Comparison of ENCODE assay signal across 27 cellular contexts in the genomic region with DNA sequence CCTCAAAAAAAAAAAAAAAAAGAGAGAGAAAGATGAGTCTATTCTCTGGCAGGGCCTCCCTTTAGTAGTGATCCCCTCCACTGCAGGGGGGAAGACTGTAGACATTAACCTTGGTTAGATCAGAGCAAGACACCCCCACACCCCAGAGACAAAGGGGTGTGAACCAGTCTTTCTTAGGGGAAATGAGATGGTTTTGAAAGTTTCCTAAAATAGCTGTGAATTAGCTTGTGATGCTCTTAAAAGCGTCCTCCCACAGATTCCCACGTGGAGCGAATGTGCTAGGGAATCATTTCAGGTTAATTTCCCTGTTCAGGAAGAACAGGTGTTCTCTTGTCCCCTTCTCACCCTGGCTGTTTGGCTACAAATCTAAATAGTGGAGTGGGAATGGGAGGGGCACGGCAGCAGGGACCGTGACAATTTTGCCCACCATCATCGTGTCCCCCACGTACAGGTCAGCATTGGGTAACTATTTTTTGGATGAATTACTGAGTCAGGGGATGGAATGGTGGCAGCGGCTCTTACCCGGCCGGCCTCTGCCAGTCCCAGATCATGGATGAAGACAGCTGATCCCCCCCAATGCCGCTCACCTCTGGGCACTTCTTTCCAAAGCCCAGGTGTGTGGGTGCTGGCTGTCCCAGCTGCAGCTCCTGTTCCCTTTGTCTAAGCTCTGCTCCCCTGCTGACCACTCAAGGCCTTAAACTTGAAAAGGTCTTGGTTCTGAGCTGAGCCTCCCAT.
DNase-seq lines count a peak whose midpoint lies in the region; ATAC-seq, FAIRE-seq and TF ChIP-seq lines count a peak whose summit lies in the region.
"Had no signal": no experiment of that assay in that cellular context is flagged by ENCODE, and none has a peak within 500 bp of the region (broad histone marks: within the 10 kb centered on the region; RNA-seq: fewer than 3 reads in every experiment).

No MANE protein-coding gene starts in this region.

- H2BK15ac ChIP-seq in mesendoderm (replicated peaks; ENCODE audit: low read depth), result no peak overlapping the region

- H3K9me3 Mint-ChIP-seq in MCF 10A (ENCODE audit: unreplicated experiment), result no peaks in the 10 kb centered on the region
- H3K9me3 Mint-ChIP-seq in stimulated activated effector memory CD8-positive, alpha-beta T cell treated with anti-CD3 and anti-CD28 coated beads, Interleukin-12 subunit alpha, Interleukin-12 subunit beta, amount 100 ng/mL, for 72 hours, result no peaks in the 10 kb centered on the region
- H3K9me3 Mint-ChIP-seq: activated CD4-positive, alpha-beta T cell treated with anti-CD3 and anti-CD28 coated beads, Interleukin-2, amount 10 ng/mL, durations not matched to agents 7 days and 5 days; stimulated activated memory B cell treated with anti-CD40 and anti-IgM and Interleukin-4, amounts not matched to agents 10 μg/mL and 1 μg/mL and 100 μg/mL, for 72 hours had no signal

- peak; percentile 6 for ATAC-seq in stimulated activated effector memory CD8-positive, alpha-beta T cell treated with anti-CD3 and anti-CD28 coated beads, Interleukin-12 subunit alpha, Interleukin-12 subunit beta, amount 100 ng/mL, for 72 hours
- ATAC-seq: psoas muscle, upper lobe of right lung had no signal

- H4K8ac ChIP-seq in mesendoderm (ENCODE audit: low read depth, low read length), result no peak overlapping the region

- no peak overlapping the region for H4K5ac ChIP-seq in mesendoderm (ENCODE audit: low read length)

- no peaks in the 10 kb centered on the region for H3K36me3 Mint-ChIP-seq in MCF 10A (ENCODE audit: insufficient read depth, unreplicated experiment)
- H3K36me3 Mint-ChIP-seq in stimulated activated effector memory CD8-positive, alpha-beta T cell treated with anti-CD3 and anti-CD28 coated beads, Interleukin-12 subunit alpha, Interleukin-12 subunit beta, amount 100 ng/mL, for 72 hours, result no peaks in the 10 kb centered on the region
- H3K36me3 Mint-ChIP-seq: brain; stimulated activated memory B cell treated with anti-CD40 and anti-IgM and Interleukin-4, amounts not matched to agents 10 μg/mL and 1 μg/mL and 100 μg/mL, for 72 hours had no signal

- no peak for FAIRE-seq in GM12891 (lab: Jason Lieb, UNC)
- FAIRE-seq: RCC 7860 had no signal

- no peak overlapping the region for H2BK120ac ChIP-seq in mesendoderm (ENCODE audit: low read depth, low read length)

- in situ Hi-C loops in GM13976 (cut with MboI; ENCODE audit: low sequenced_read_pairs, unreplicated experiment), result no loop called here

- no peak overlapping the region for H3K4me2 ChIP-seq in mesendoderm (ENCODE audit: low read length)

- H3K56ac ChIP-seq in mesendoderm (ENCODE audit: low read length), result no peak overlapping the region

- no peaks in the 10 kb centered on the region for H3K27me3 Mint-ChIP-seq in MCF 10A (ENCODE audit: insufficient read depth, unreplicated experiment)

- H3K4me3 ChIP-seq in mesendoderm (ENCODE audit: low read length), result no peak overlapping the region
- H3K4me3 ChIP-seq: psoas muscle, SJCRH30, upper lobe of right lung had no signal

- no peak for TF ChIP-seq POLR2A in GM12891 (IDR thresholded peaks at IDR 0.05; ENCODE audit: low read depth, low read length)

- H3K4me1 ChIP-seq in mesendoderm (ENCODE audit: control insufficient read depth, low read depth, low read length), result no peaks in the 10 kb centered on the region
- H3K4me1 ChIP-seq: BE2C, psoas muscle, SJCRH30 had no signal

- no peaks in the 10 kb centered on the region for H3K79me1 ChIP-seq in mesendoderm (ENCODE audit: low read length)

- WGBS in mesendoderm (ENCODE audit: extremely low coverage, insufficient coverage, low lambda C conversion rate), result no CpG with 5 or more reads among the region's 11 CpGs

- POLR2A ChIA-PET in MCF 10A (lab: Yijun Ruan, JAX), result interaction anchor here (0.7 kb wide), 1 partner anchor 11 kb away, joined by 3 read pairs; no protein-coding TSS in a partner anchor

- TF ChIP-seq CTCF in GM13976 (IDR thresholded peaks at IDR 0.05; ENCODE audit: borderline replicate concordance, control extremely low read depth, extremely low read depth, insufficient read depth, missing control alignments), result no peak
- no peak for TF ChIP-seq CTCF in MCF 10A (IDR thresholded peaks at IDR 0.05; ENCODE audit: unreplicated experiment)

- no peak overlapping the region for H3K9ac ChIP-seq in mesendoderm (ENCODE audit: low read length)

- DNase-seq in GM13976 (ENCODE audit: low spot score), result peak; percentile 55
- DNase-seq in MCF 10A (ENCODE audit: unreplicated experiment), result no peak
- no peak for DNase-seq in mesendoderm
- no peak for DNase-seq in stimulated activated effector memory CD8-positive, alpha-beta T cell treated with anti-CD3 and anti-CD28 coated beads, Interleukin-12 subunit alpha, Interleukin-12 subunit beta, amount 100 ng/mL, for 72 hours (ENCODE audit: low spot score in 2 of 2)
- no peak for DNase-seq in NCI-H1930 (lab: John Stamatoyannopoulos, UW)
- DNase-seq in GM12891 (ENCODE audit: insufficient read length, low spot score), result no peak
- no peak for DNase-seq in ureter (ENCODE audit: low spot score)
- DNase-seq: activated CD4-positive, alpha-beta T cell treated with anti-CD3 and anti-CD28 coated beads, Interleukin-2, amount 10 ng/mL, durations not matched to agents 7 days and 5 days; amniotic stem cell; BE2C; DMS153; HCEC 1CT; Karpas-422; left cardiac atrium; NCI-H1417; NCI-H2081 treated with DMSO at 0.1 percent for 48 hours; NCI-H748 treated with DMSO at 0.1 percent for 48 hours; psoas muscle; SJCRH30; SW 1271; T-helper 9 cell; upper lobe of right lung; WERI-Rb-1 had no signal

- no peak overlapping the region for H3K18ac ChIP-seq in mesendoderm (ENCODE audit: low read length)

- peaks cover 23% of the 10 kb centered on the region for H3K4me1 Mint-ChIP-seq in MCF 10A (ENCODE audit: insufficient read depth, unreplicated experiment)
- H3K4me1 Mint-ChIP-seq in stimulated activated effector memory CD8-positive, alpha-beta T cell treated with anti-CD3 and anti-CD28 coated beads, Interleukin-12 subunit alpha, Interleukin-12 subunit beta, amount 100 ng/mL, for 72 hours, result no peaks in the 10 kb centered on the region
- H3K4me1 Mint-ChIP-seq: activated CD4-positive, alpha-beta T cell treated with anti-CD3 and anti-CD28 coated beads, Interleukin-2, amount 10 ng/mL, durations not matched to agents 7 days and 5 days; stimulated activated memory B cell treated with anti-CD40 and anti-IgM and Interleukin-4, amounts not matched to agents 10 μg/mL and 1 μg/mL and 100 μg/mL, for 72 hours had no signal

- H3K36me3 ChIP-seq in mesendoderm (ENCODE audit: control insufficient read depth, insufficient read depth, low read length), result no peaks in the 10 kb centered on the region
- H3K36me3 ChIP-seq: BE2C, SJCRH30, upper lobe of right lung, WERI-Rb-1 had no signal

- peak overlapping the region; percentile 90 for H3K27ac Mint-ChIP-seq in MCF 10A (ENCODE audit: low read depth, unreplicated experiment)
- no peak overlapping the region for H3K27ac Mint-ChIP-seq in stimulated activated effector memory CD8-positive, alpha-beta T cell treated with anti-CD3 and anti-CD28 coated beads, Interleukin-12 subunit alpha, Interleukin-12 subunit beta, amount 100 ng/mL, for 72 hours
- H3K27ac Mint-ChIP-seq: activated CD4-positive, alpha-beta T cell treated with anti-CD3 and anti-CD28 coated beads, Interleukin-2, amount 10 ng/mL, durations not matched to agents 7 days and 5 days; activated naive CD4-positive, alpha-beta T cell treated with anti-CD3 and anti-CD28 coated beads, Interleukin-2, amount 50 U/mL, for 24 hours; stimulated activated memory B cell treated with anti-CD40 and anti-IgM and Interleukin-4, amounts not matched to agents 10 μg/mL and 1 μg/mL and 100 μg/mL, for 72 hours had no signal

- no peaks in the 10 kb centered on the region for H3K27me3 ChIP-seq in mesendoderm (ENCODE audit: insufficient read depth, low read length, poor library complexity)
- H3K27me3 ChIP-seq: BE2C, SJCRH30, upper lobe of right lung had no signal

- H2BK5ac ChIP-seq in mesendoderm (ENCODE audit: low read length), result no peak overlapping the region

- H3K27ac ChIP-seq in mesendoderm (ENCODE audit: low read depth, low read length), result no peak overlapping the region
- H3K27ac ChIP-seq: psoas muscle, SJCRH30, upper lobe of right lung, WERI-Rb-1 had no signal

- no TSS peak for BruUV-seq in MCF 10A (replicated peaks; lab: Mats Ljungman, UMichigan)

- H3K4ac ChIP-seq in mesendoderm (ENCODE audit: low read depth, low read length), result no peak overlapping the region

- H3K23ac ChIP-seq in mesendoderm (ENCODE audit: low read length), result peak overlapping the region; percentile 29

- no peak overlapping the region for H3K4me3 Mint-ChIP-seq in MCF 10A (ENCODE audit: unreplicated experiment)
- H3K4me3 Mint-ChIP-seq in stimulated activated effector memory CD8-positive, alpha-beta T cell treated with anti-CD3 and anti-CD28 coated beads, Interleukin-12 subunit alpha, Interleukin-12 subunit beta, amount 100 ng/mL, for 72 hours, result no peak overlapping the region
- H3K4me3 Mint-ChIP-seq: activated CD4-positive, alpha-beta T cell treated with anti-CD3 and anti-CD28 coated beads, Interleukin-2, amount 10 ng/mL, durations not matched to agents 7 days and 5 days; activated naive CD4-positive, alpha-beta T cell treated with anti-CD3 and anti-CD28 coated beads, Interleukin-2, amount 50 U/mL, for 24 hours; brain; stimulated activated memory B cell treated with anti-CD40 and anti-IgM and Interleukin-4, amounts not matched to agents 10 μg/mL and 1 μg/mL and 100 μg/mL, for 72 hours had no signal

- H2AK5ac ChIP-seq in mesendoderm (ENCODE audit: low read length), result no peak overlapping the region

- CTCF ChIA-PET in MCF 10A (lab: Yijun Ruan, JAX), result interaction anchor here (1.2 kb wide), 1 partner anchor 16 kb away, joined by 5 read pairs; no protein-coding TSS in a partner anchor

- intact Hi-C loops in MCF 10A (cut with micrococcal nuclease), result no loop called here

- H3K79me2 ChIP-seq in mesendoderm (ENCODE audit: control insufficient read depth, insufficient read depth, low read length), result no peaks in the 10 kb centered on the region

TF ChIP-seq in GM12891, 5 proteins besides CTCF, POLR2A, EP300 and RAD21:
- no peak for TF ChIP-seq PAX5 (IDR thresholded peaks at IDR 0.05; ENCODE audit: insufficient read depth, low read length, severe bottlenecking)
- no peak for TF ChIP-seq TAF1 (IDR thresholded peaks at IDR 0.05; ENCODE audit: low read depth, low read length)
- no peak for TF ChIP-seq POU2F2 (IDR thresholded peaks at IDR 0.05; ENCODE audit: low read depth, low read length)
- TF ChIP-seq POLR2AphosphoS5 (IDR thresholded peaks at IDR 0.05; ENCODE audit: low read depth, low read length), result no peak
